ENCODE assay signal across 1 cellular context in the genomic region with DNA sequence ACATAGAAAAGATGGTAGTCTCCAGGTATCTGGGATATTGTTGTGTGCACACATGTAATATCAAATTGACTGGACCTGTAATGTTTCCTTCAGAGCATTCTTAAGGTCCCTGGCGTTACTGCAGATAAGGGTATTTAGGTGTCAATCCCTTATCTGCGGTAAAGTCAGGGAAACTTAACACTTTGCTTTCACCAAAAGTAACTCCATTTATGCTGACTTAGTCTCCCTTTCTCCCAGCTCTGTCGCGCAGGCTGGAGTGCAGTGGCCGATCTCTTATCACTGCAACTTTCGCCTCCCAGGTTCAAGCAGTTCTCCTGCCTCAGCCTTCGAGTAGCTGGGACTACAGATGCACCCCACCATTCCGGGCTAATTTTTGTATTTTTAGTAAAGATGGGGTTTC.
TF ChIP-seq lines count a peak whose summit lies in the region.

No MANE protein-coding gene starts in this region.

TF ChIP-seq in K562, 482 proteins besides CTCF, POLR2A, EP300 and RAD21:
- TF ChIP-seq ADNP (tag; IDR thresholded peaks at IDR 0.05), result no peak
- TF ChIP-seq, protein P1, sequence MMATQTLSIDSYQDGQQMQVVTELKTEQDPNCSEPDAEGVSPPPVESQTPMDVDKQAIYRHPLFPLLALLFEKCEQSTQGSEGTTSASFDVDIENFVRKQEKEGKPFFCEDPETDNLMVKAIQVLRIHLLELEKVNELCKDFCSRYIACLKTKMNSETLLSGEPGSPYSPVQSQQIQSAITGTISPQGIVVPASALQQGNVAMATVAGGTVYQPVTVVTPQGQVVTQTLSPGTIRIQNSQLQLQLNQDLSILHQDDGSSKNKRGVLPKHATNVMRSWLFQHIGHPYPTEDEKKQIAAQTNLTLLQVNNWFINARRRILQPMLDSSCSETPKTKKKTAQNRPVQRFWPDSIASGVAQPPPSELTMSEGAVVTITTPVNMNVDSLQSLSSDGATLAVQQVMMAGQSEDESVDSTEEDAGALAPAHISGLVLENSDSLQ (IDR thresholded peaks at IDR 0.05), result peak; percentile 31; the same call in 1 of the 2 replicates
- TF ChIP-seq TEAD4 (IDR thresholded peaks at IDR 0.05; ENCODE audit: low read length), result peak; percentile 33
- TF ChIP-seq TEAD4 (CRISPR knock-in tag; IDR thresholded peaks at IDR 0.05; ENCODE audit: borderline replicate concordance), result no peak
- TF ChIP-seq KDM1A (IDR thresholded peaks at IDR 0.05), result peak in 1 of 2 experiments; percentile 33; a peak in 1 of 4 replicates
- TF ChIP-seq NEUROD1 (IDR thresholded peaks at IDR 0.05; ENCODE audit: borderline replicate concordance, low read depth, low read length, partially characterized antibody), result no peak
- 0 out of 2 replicates have a peak, but pooled peaks have one; percentile 10 for TF ChIP-seq MAFK (IDR thresholded peaks at IDR 0.05; ENCODE audit: low read length)
- TF ChIP-seq PPARD (CRISPR knock-in tag; IDR thresholded peaks at IDR 0.05), result no peak
- peak; percentile 44 for TF ChIP-seq CBFA2T3 (IDR thresholded peaks at IDR 0.05)
- TF ChIP-seq CBX2 (IDR thresholded peaks at IDR 0.05; ENCODE audit: insufficient read depth, low read length, poor library complexity, severe bottlenecking), result no peak
- TF ChIP-seq RCOR1 (IDR thresholded peaks at IDR 0.05; ENCODE audit: borderline replicate concordance in 1 of 2, low read depth in 2 of 2, low read length in 2 of 2), result peak in 1 of 2 experiments; percentile 31; a peak in 1 of 4 replicates
- peak; percentile 69 for TF ChIP-seq C11orf30 (IDR thresholded peaks at IDR 0.05; ENCODE audit: low read depth)
- 0 out of 4 replicates have a peak, but pooled peaks of 1 of the 2 experiments have one; percentile 12 for TF ChIP-seq NRF1 (conservative IDR thresholded peaks at IDR 0.05 in 1 of 2, IDR thresholded peaks at IDR 0.05 in 1 of 2)
- peak; percentile 67 for TF ChIP-seq ZNF316 (IDR thresholded peaks at IDR 0.05)
